Comparison of ENCODE assay signal across 1 cellular context in genomic region chr20:53606364-53606985, GRCh38.
TF ChIP-seq lines count a peak whose summit lies in the region.

No MANE protein-coding gene starts in this region.

TF ChIP-seq in K562, 482 proteins besides CTCF, POLR2A, EP300 and RAD21 (continued from another document and continues in another):
- no peak for TF ChIP-seq CHD7 (IDR thresholded peaks at IDR 0.05; ENCODE audit: low read depth, low read length)
- TF ChIP-seq AFF4 (CRISPR knock-in tag; IDR thresholded peaks at IDR 0.05): no peak
- no peak for TF ChIP-seq HIVEP1 (CRISPR knock-in tag; IDR thresholded peaks at IDR 0.05)
- no peak for TF ChIP-seq NCOA1 (IDR thresholded peaks at IDR 0.05; ENCODE audit: low read depth)
- no peak for TF ChIP-seq CBFA2T3 (IDR thresholded peaks at IDR 0.05)
- TF ChIP-seq ZNF347 (CRISPR knock-in tag; IDR thresholded peaks at IDR 0.05; ENCODE audit: low read depth): no peak
- TF ChIP-seq MAFG (tag; conservative IDR thresholded peaks at IDR 0.05): 0 out of 2 replicates have a peak, but pooled peaks have one; percentile 17
- no peak for TF ChIP-seq EP400 (IDR thresholded peaks at IDR 0.05)
- TF ChIP-seq HMGXB4 (CRISPR knock-in tag; IDR thresholded peaks at IDR 0.05): no peak
- TF ChIP-seq ARHGAP35 (IDR thresholded peaks at IDR 0.05; ENCODE audit: partially characterized antibody): no peak
- no peak for TF ChIP-seq RBM15 (IDR thresholded peaks at IDR 0.05; ENCODE audit: insufficient read depth, low read length)
- 0 out of 2 replicates have a peak, but pooled peaks have one; percentile 23 for TF ChIP-seq TAF7 (tag; IDR thresholded peaks at IDR 0.05)
- TF ChIP-seq SLC30A9 (CRISPR knock-in tag; IDR thresholded peaks at IDR 0.05): no peak
- TF ChIP-seq MTA2 (IDR thresholded peaks at IDR 0.05; ENCODE audit: low read depth): no peak
- no peak for TF ChIP-seq ZNF311 (CRISPR knock-in tag; IDR thresholded peaks at IDR 0.05)
- TF ChIP-seq TCF7L2 (IDR thresholded peaks at IDR 0.05; ENCODE audit: low read depth, low read length): no peak
- no peak for TF ChIP-seq PHTF2 (CRISPR knock-in tag; IDR thresholded peaks at IDR 0.05)
- no peak for TF ChIP-seq SUPT5H (IDR thresholded peaks at IDR 0.05)
- TF ChIP-seq MCM5 (IDR thresholded peaks at IDR 0.05; ENCODE audit: low read depth): no peak
- no peak for TF ChIP-seq SP1 (CRISPR knock-in tag; IDR thresholded peaks at IDR 0.05)
- no peak for TF ChIP-seq ZNF165 (CRISPR knock-in tag; IDR thresholded peaks at IDR 0.05; ENCODE audit: borderline replicate concordance)
- TF ChIP-seq L3MBTL2 (IDR thresholded peaks at IDR 0.05): no peak
- 0 out of 2 replicates have a peak, but pooled peaks have one; percentile 47 for TF ChIP-seq ATF4 (CRISPR knock-in tag; IDR thresholded peaks at IDR 0.05)
- no peak for TF ChIP-seq ZNF512 (tag; IDR thresholded peaks at IDR 0.05)
- TF ChIP-seq CGGBP1 (CRISPR knock-in tag; IDR thresholded peaks at IDR 0.05): no peak
- TF ChIP-seq TFAM (CRISPR knock-in tag; conservative IDR thresholded peaks at IDR 0.05): no peak
- TF ChIP-seq ZNF133 (CRISPR knock-in tag; IDR thresholded peaks at IDR 0.05): no peak
- no peak for TF ChIP-seq GTF2F1 (IDR thresholded peaks at IDR 0.05; ENCODE audit: low read depth, low read length)
- peak in 2 of 3 experiments; percentile 19 to 79 for TF ChIP-seq YY1 (IDR thresholded peaks at IDR 0.05; ENCODE audit: borderline replicate concordance in 1 of 3, control insufficient read depth in 1 of 3, extremely low read depth in 1 of 3, insufficient read depth in 3 of 3, insufficient read length in 1 of 3, insufficient replicate concordance in 2 of 3, low read depth in 1 of 3, low read length in 2 of 3)
- TF ChIP-seq NFRKB (IDR thresholded peaks at IDR 0.05; ENCODE audit: low read depth): peak; percentile 47; the same call in 1 of the 2 replicates
- no peak for TF ChIP-seq PHB (CRISPR knock-in tag; IDR thresholded peaks at IDR 0.05)
- TF ChIP-seq ZNF24 (IDR thresholded peaks at IDR 0.05): no peak
- no peak for TF ChIP-seq SOX6 (IDR thresholded peaks at IDR 0.05)
- TF ChIP-seq ZBTB34 (CRISPR knock-in tag; IDR thresholded peaks at IDR 0.05): no peak
- TF ChIP-seq CXXC5 (CRISPR knock-in tag; IDR thresholded peaks at IDR 0.05): peak; percentile 15; the same call in 1 of the 2 replicates
- TF ChIP-seq POLR2AphosphoS5 (IDR thresholded peaks at IDR 0.05; ENCODE audit: control insufficient read depth, insufficient read depth, low read depth, low read length): no peak
- no peak for TF ChIP-seq ZBED1 (IDR thresholded peaks at IDR 0.05)
- no peak for TF ChIP-seq ZNF408 (CRISPR knock-in tag; IDR thresholded peaks at IDR 0.05; ENCODE audit: low read depth)
- TF ChIP-seq SREBF2 (CRISPR knock-in tag; IDR thresholded peaks at IDR 0.05): no peak
- 0 out of 2 replicates have a peak, but pooled peaks have one; percentile 53 for TF ChIP-seq ZNF644 (tag; IDR thresholded peaks at IDR 0.05; ENCODE audit: low read depth)
- no peak for TF ChIP-seq SRSF7 (optimal IDR thresholded peaks at IDR 0.05; ENCODE audit: low read depth, low read length)
- no peak for TF ChIP-seq GATAD2B (IDR thresholded peaks at IDR 0.05; ENCODE audit: borderline replicate concordance)
- no peak for TF ChIP-seq U2AF1 (optimal IDR thresholded peaks at IDR 0.05; ENCODE audit: low read depth, low read length)
- TF ChIP-seq DMBX1 (CRISPR knock-in tag; IDR thresholded peaks at IDR 0.05; ENCODE audit: borderline replicate concordance): peak; percentile 75; the same call in 1 of the 2 replicates
- no peak for TF ChIP-seq CBX8 (IDR thresholded peaks at IDR 0.05; ENCODE audit: borderline replicate concordance, extremely low read depth, low read depth, low read length, poor library complexity, severe bottlenecking)
- no peak for TF ChIP-seq ARID1B (IDR thresholded peaks at IDR 0.05)
- no peak for TF ChIP-seq ASH1L (IDR thresholded peaks at IDR 0.05; ENCODE audit: borderline replicate concordance, low read depth, partially characterized antibody)
- TF ChIP-seq IFI16 (CRISPR knock-in tag; IDR thresholded peaks at IDR 0.05): no peak
